2 cellular contexts compared by ENCODE assay signal in the genomic region with DNA sequence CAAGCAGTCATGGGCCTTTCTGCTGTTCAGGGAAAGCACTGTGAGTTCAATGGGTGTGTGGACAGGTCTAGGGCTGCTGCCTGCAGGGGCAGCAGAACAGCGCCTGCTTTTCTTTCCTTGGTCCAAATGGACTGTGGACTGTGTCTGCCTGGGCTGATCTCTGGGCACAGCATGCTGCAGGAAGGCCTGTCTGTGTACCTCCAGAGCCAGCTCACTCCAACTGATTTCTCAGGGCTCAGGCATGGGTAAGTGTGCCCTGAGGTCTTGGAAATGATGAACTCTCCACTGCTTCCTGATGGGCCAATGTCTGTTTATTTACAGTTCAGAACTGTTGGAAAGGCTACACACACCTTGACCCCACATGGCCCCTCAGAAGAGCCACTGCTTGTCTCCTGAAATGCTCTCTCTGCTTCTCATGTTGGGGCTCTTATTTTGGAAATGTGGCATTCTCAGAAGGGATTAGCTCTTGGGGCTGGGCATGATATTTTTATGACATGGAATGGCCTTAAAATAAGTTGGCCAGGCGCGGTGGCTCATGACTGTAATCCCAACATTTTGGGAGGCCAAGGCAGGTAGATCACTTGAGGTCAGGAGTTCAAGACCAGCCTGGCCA.
TF ChIP-seq lines count a peak whose summit lies in the region.

No MANE protein-coding gene starts in this region.

TF ChIP-seq in GM23338, 12 proteins besides CTCF, POLR2A, EP300 and RAD21:
- TF ChIP-seq, protein P1, sequence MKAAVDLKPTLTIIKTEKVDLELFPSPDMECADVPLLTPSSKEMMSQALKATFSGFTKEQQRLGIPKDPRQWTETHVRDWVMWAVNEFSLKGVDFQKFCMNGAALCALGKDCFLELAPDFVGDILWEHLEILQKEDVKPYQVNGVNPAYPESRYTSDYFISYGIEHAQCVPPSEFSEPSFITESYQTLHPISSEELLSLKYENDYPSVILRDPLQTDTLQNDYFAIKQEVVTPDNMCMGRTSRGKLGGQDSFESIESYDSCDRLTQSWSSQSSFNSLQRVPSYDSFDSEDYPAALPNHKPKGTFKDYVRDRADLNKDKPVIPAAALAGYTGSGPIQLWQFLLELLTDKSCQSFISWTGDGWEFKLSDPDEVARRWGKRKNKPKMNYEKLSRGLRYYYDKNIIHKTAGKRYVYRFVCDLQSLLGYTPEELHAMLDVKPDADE (IDR thresholded peaks at IDR 0.05) = no peak
- no peak for TF ChIP-seq EZH2 (IDR thresholded peaks at IDR 0.05; ENCODE audit: low read depth, unreplicated experiment)
- no peak for TF ChIP-seq EZH2phosphoT487 (IDR thresholded peaks at IDR 0.05; ENCODE audit: unreplicated experiment)
- no peak for TF ChIP-seq ZNF331 (CRISPR knock-in tag; IDR thresholded peaks at IDR 0.05; ENCODE audit: low read depth)
- no peak for TF ChIP-seq ZNF114 (CRISPR knock-in tag; IDR thresholded peaks at IDR 0.05)
- no peak for TF ChIP-seq REST (IDR thresholded peaks at IDR 0.05; ENCODE audit: unreplicated experiment)

TF ChIP-seq in K562, 482 proteins besides CTCF, POLR2A, EP300 and RAD21:
- TF ChIP-seq EHMT2 (IDR thresholded peaks at IDR 0.05) (no peak), MYNN (IDR thresholded peaks at IDR 0.05) (peak; percentile 67; the same call in 1 of the 2 replicates), MYNN (CRISPR knock-in tag; IDR thresholded peaks at IDR 0.05) (no peak), CEBPB (tag; IDR thresholded peaks at IDR 0.05) (no peak), PHF8 (IDR thresholded peaks at IDR 0.05; ENCODE audit: borderline replicate concordance, low read length) (no peak), USF2 (CRISPR knock-in tag; IDR thresholded peaks at IDR 0.05) (no peak), E2F6 (IDR thresholded peaks at IDR 0.05; ENCODE audit: borderline replicate concordance in 1 of 2, extremely low read depth in 1 of 2, insufficient read depth in 1 of 2, insufficient read length in 1 of 2, low read depth in 1 of 2, low read length in 1 of 2, poor library complexity in 1 of 2, severe bottlenecking in 1 of 2) (no peak), ZBTB17 (CRISPR knock-in tag; IDR thresholded peaks at IDR 0.05) (no peak), PTTG1 (tag; IDR thresholded peaks at IDR 0.05; ENCODE audit: low read depth) (no peak), PBX2 (CRISPR knock-in tag; IDR thresholded peaks at IDR 0.05; ENCODE audit: low read depth) (no peak), PBX2 (tag; conservative IDR thresholded peaks at IDR 0.05; ENCODE audit: low read depth) (no peak)
TF ChIP-seq in K562: peak in this region for 1.
